ENCODE assay signal across 8 cellular contexts in the genomic region with DNA sequence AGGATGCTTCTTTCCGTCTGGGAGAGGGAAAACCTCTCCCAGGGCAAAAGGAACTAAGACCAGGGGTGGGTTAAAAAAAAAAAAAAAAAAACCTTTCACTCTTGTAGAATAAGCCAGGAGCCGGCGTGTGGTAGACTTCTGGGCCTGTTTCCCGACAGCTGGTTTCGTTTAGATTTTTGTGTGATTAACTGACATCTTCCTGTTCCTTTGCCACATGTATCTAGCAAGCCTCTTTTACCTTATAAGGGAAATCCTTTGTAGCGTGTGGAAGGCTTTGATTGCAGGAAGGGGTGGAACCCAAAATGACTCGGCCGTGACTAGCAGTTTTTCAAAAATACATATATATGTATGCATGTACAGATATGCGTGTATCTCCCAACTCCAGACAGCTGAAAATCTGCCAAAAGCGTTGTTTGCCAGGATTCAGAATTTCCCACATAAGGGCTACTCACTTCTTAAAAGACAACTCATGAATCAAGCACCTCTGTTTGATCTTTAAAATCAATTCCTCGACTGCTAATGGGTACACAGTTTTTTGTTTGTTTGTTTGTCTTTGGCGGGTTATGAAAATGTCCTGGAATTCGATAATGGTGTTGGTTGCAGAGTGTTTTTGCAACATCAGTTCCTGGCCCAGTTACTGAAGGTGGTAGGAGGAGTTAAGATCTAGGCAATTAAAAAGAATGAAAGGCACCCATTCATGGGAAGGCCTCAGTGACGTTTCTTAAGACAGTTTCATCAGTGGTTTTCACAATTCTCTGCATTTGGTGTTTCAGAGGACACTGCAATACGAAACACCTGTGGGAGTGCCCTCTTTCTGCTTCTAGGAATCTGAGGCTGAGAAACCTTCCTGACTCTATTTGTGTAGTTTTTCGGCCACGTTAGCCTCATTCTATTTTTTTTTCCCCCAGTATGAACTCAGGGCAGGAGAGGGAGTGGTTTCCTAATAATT. TPM values are rescaled to one million over a fixed set of nuclear protein-coding genes. Genes with fewer than 3 reads are reported as not detected.
DNase-seq lines count a peak whose midpoint lies in the region; ATAC-seq and TF ChIP-seq lines count a peak whose summit lies in the region.

No MANE protein-coding gene starts in this region.

- peaks cover 0 to 55% (median 25%) of the 10 kb centered on the region in 11 experiments; a peak in 17 of 22 replicates for H4K20me1 ChIP-seq in BLaER1 treated with 17β-estradiol and CSF1 and Interleukin-3, amounts not matched to agents 10 nM and 100 nM

- peaks cover 65 to 80% (median 71%) of the 10 kb centered on the region in 10 experiments for H3K4me1 ChIP-seq in BLaER1 treated with 17β-estradiol and CSF1 and Interleukin-3, amounts not matched to agents 10 nM and 100 nM
- peaks cover 13% of the 10 kb centered on the region; the same call in 1 of the 2 replicates for H3K4me1 ChIP-seq in iPS-20b (ENCODE audit: insufficient read depth, low read length)

- H3K9ac ChIP-seq in BLaER1 treated with 17β-estradiol and CSF1 and Interleukin-3, amounts not matched to agents 10 nM and 100 nM = peak overlapping the region; percentile 95 to 100 (median 98)
- H3K9ac ChIP-seq in iPS-20b (ENCODE audit: low read depth, low read length) = peak overlapping the region; percentile 99

- no peaks in the 10 kb centered on the region for H3K9me3 ChIP-seq in BLaER1 treated with 17β-estradiol and CSF1 and Interleukin-3, amounts not matched to agents 10 nM and 100 nM (replicated peaks in 1 of 11)
- H3K9me3 ChIP-seq in iPS-20b (ENCODE audit: insufficient read depth, low read depth, low read length) = no peaks in the 10 kb centered on the region

- peaks cover 19% of the 10 kb centered on the region for H3K4me1 Mint-ChIP-seq in MCF 10A (ENCODE audit: insufficient read depth, unreplicated experiment)

- POLR2A ChIA-PET in MCF 10A (lab: Yijun Ruan, JAX) = interaction anchor here (0.7 to 4.7 kb wide), 12 partner anchors 9 to 700 kb away, joined by 3 to 51 read pairs (median 6); a partner anchor contains a TSS

- TSS peak; percentile 26 for BruUV-seq in MCF 10A (replicated peaks; lab: Mats Ljungman, UMichigan)

- ATAC-seq in HG02588 (IDR thresholded peaks at IDR 0.05; ENCODE audit: unreplicated experiment) = no peak

- H3K27ac ChIP-seq in BLaER1 treated with 17β-estradiol and CSF1 and Interleukin-3, amounts not matched to agents 10 nM and 100 nM = peak overlapping the region; percentile 91 to 99 (median 98)
- peak overlapping the region; percentile 80 for H3K27ac ChIP-seq in iPS-20b (ENCODE audit: low read length)

- peak overlapping the region; percentile 71 for H3K4me3 Mint-ChIP-seq in MCF 10A (ENCODE audit: unreplicated experiment)

- DNase-seq in GM19238 (ENCODE audit: insufficient read length, low spot score) = peak; percentile 72
- peak; percentile 92 for DNase-seq in LNCaP clone FGC (ENCODE audit: low read depth)
- peak; percentile 41 for DNase-seq in T1000 (lab: John Stamatoyannopoulos, UW)
- peak; percentile 96 for DNase-seq in MCF 10A (ENCODE audit: unreplicated experiment)
- peak; percentile 80 for DNase-seq in smooth muscle cell of the brain vasculature (ENCODE audit: low read depth, low spot score)

- intact Hi-C loops in MCF 10A (cut with micrococcal nuclease) = loop anchor here (1.0 kb wide), 4 partner anchors 9 to 106 kb away; a partner anchor contains a TSS

- H3K27ac Mint-ChIP-seq in MCF 10A (ENCODE audit: low read depth, unreplicated experiment) = peak overlapping the region; percentile 99

- peaks cover 91% of the 10 kb centered on the region for H3K36me3 Mint-ChIP-seq in MCF 10A (ENCODE audit: insufficient read depth, unreplicated experiment)

- no peaks in the 10 kb centered on the region for H3K27me3 Mint-ChIP-seq in MCF 10A (ENCODE audit: insufficient read depth, unreplicated experiment)

- H3K4me2 ChIP-seq in BLaER1 treated with 17β-estradiol and CSF1 and Interleukin-3, amounts not matched to agents 10 nM and 100 nM = peak overlapping the region; percentile 86 to 99 (median 97)

- H3K36me3 ChIP-seq in BLaER1 treated with 17β-estradiol and CSF1 and Interleukin-3, amounts not matched to agents 10 nM and 100 nM = peaks cover 41 to 56% (median 42%) of the 10 kb centered on the region in 11 experiments
- peaks cover 60% of the 10 kb centered on the region for H3K36me3 ChIP-seq in iPS-20b (ENCODE audit: insufficient read depth, low read depth, low read length)

- H3K27me3 ChIP-seq in BLaER1 treated with 17β-estradiol and CSF1 and Interleukin-3, amounts not matched to agents 10 nM and 100 nM = no peaks in the 10 kb centered on the region
- no peaks in the 10 kb centered on the region for H3K27me3 ChIP-seq in iPS-20b (ENCODE audit: insufficient read depth, low read length)

- no peaks in the 10 kb centered on the region for H3K9me3 Mint-ChIP-seq in MCF 10A (ENCODE audit: unreplicated experiment)

- CTCF ChIA-PET in MCF 10A (lab: Yijun Ruan, JAX) = interaction anchor here (0.6 to 1.3 kb wide), 2 partner anchors 30 to 32 kb away, joined by 3 to 4 read pairs; no protein-coding TSS in a partner anchor

- TF ChIP-seq CTCF in LNCaP clone FGC (IDR thresholded peaks at IDR 0.05; ENCODE audit: control insufficient read depth, extremely low read depth, insufficient read depth) = no peak
- no peak for TF ChIP-seq CTCF in MCF 10A (IDR thresholded peaks at IDR 0.05; ENCODE audit: unreplicated experiment)

- peak overlapping the region; percentile 74 to 96 (median 90) for H3K4me3 ChIP-seq in BLaER1 treated with 17β-estradiol and CSF1 and Interleukin-3, amounts not matched to agents 10 nM and 100 nM
- H3K4me3 ChIP-seq in LNCaP clone FGC (ENCODE audit: low read depth, low read length) = no peak overlapping the region
- H3K4me3 ChIP-seq in iPS-20b (ENCODE audit: low read length) = peak overlapping the region; percentile 97

RNA-seq across cellular contexts. Expression of a gene that starts 2.7 kb away (rescaled TPM):
- 355 and 424 TPM in 2 replicates for total RNA-seq in MCF 10A (2022)

RNA-seq across cellular contexts. Expression of a gene that starts 32.7 kb away (rescaled TPM):
- total RNA-seq in MCF 10A (2022) = 41.6 and 50.1 TPM in 2 replicates

Comparison
In these comparisons a context has a peak if more than half of its experiments do, and no peak if none do; other contexts are left out.
1. DNase-seq: peak in every context shown above with its lines; median percentile 96 in MCF 10A; 92 in LNCaP clone FGC; 80 in smooth muscle cell of the brain vasculature; 72 in GM19238; 41 in T1000.